Comparison of ENCODE assay signal across 1 cellular context in the genomic region with DNA sequence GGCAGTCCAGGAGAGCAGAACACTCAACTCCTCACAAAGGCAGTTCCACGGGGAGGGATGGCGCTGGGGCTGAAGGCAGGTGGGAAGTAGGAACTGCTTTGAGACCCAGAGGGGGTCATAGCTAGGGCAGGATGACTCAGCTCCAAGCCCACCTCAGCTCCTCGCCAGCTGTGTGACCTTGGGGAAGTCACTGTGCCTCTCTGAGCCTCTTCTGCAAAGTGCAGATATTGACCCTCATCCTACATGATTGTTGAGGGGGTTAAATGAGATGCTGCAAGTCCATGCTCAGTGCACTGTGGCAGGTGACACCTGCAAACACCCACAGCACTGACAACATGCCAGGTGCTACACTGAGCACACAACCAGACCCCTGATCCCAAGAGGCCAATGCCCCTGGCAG.
A peak's percentile ranks its signal among the peaks of the same experiment; 100 is the strongest.
TF ChIP-seq lines count a peak whose summit lies in the region.

No MANE protein-coding gene starts in this region.

TF ChIP-seq in A549, 52 proteins besides CTCF, POLR2A, EP300 and RAD21:
- TF ChIP-seq ZFP36 (IDR thresholded peaks at IDR 0.05; ENCODE audit: borderline replicate concordance, partially characterized antibody): peak; percentile 13
- TF ChIP-seq POLR2AphosphoS2 (conservative IDR thresholded peaks at IDR 0.05; ENCODE audit: low read length): no peak
